16 cellular contexts compared by ENCODE assay signal in genomic region chr12:45214071-45214470, GRCh38. TPM values are rescaled to one million over a fixed set of nuclear protein-coding genes. Genes with fewer than 3 reads are reported as not detected.
DNase-seq lines count a peak whose midpoint lies in the region; ATAC-seq, FAIRE-seq and TF ChIP-seq lines count a peak whose summit lies in the region.
"Had no signal": no experiment of that assay in that cellular context is flagged by ENCODE, and none has a peak within 500 bp of the region (broad histone marks: within the 10 kb centered on the region; RNA-seq: fewer than 3 reads in every experiment).

No MANE protein-coding gene starts in this region.

- no peak for TF ChIP-seq EP300 in A549 (IDR thresholded peaks at IDR 0.05)

- CTCF ChIA-PET in A549 (lab: Yijun Ruan, JAX), result interaction anchor here (0.7 to 5.2 kb wide), 7 partner anchors 14 to 738 kb away, joined by 3 to 31 read pairs (median 16); no protein-coding TSS in a partner anchor

- H3K9me3 Mint-ChIP-seq in mesothelial cell of epicardium, result no peaks in the 10 kb centered on the region

- no peaks in the 10 kb centered on the region for H4K20me1 ChIP-seq in DOHH2 (ENCODE audit: control insufficient read depth, insufficient read depth, low read depth, low read length)

- H3K36me3 ChIP-seq in DOHH2 (ENCODE audit: control insufficient read depth, low read length) (peaks cover 8% of the 10 kb centered on the region; the same call in 1 of the 2 replicates), vagina (no peaks in the 10 kb centered on the region)
- H3K36me3 ChIP-seq: SJCRH30 had no signal

- H3K79me2 ChIP-seq in DOHH2 (ENCODE audit: control insufficient read depth, low read length), result peaks cover 37% of the 10 kb centered on the region

- no peak overlapping the region for H3K4me3 Mint-ChIP-seq in T-helper 17 cell
- no peak overlapping the region for H3K4me3 Mint-ChIP-seq in mesothelial cell of epicardium

- POLR2A ChIA-PET in A549 (lab: Yijun Ruan, JAX), result interaction anchor here (3.5 to 3.6 kb wide), 2 partner anchors 19 to 514 kb away, joined by 25 to 40 read pairs; partner anchors contain the start of gene ARID2

- H3K4me1 ChIP-seq in A549 (peaks cover 23% of the 10 kb centered on the region), DOHH2 (ENCODE audit: control insufficient read depth, low read length) (peaks cover 27% of the 10 kb centered on the region), vagina (peaks cover 15% of the 10 kb centered on the region)

- intact Hi-C loops in vagina (cut with DNase I), result loop anchor here (10.0 kb wide), 2 partner anchors 61 to 171 kb away; no protein-coding TSS in a partner anchor

- H3K36me3 Mint-ChIP-seq in T-helper 17 cell (ENCODE audit: low read depth), result peaks cover 5% of the 10 kb centered on the region
- no peaks in the 10 kb centered on the region for H3K36me3 Mint-ChIP-seq in mesothelial cell of epicardium

- H3K9me3 ChIP-seq in A549 (no peaks in the 10 kb centered on the region), DOHH2 (ENCODE audit: control insufficient read depth, insufficient read depth, low read length) (no peaks in the 10 kb centered on the region), T-helper 17 cell (ENCODE audit: control insufficient read depth, low read length, poor library complexity, severe bottlenecking) (no peaks in the 10 kb centered on the region), vagina (no peaks in the 10 kb centered on the region)
- H3K9me3 ChIP-seq: SJCRH30, testis had no signal

- peaks cover 7% of the 10 kb centered on the region for H3F3A ChIP-seq in DOHH2 (ENCODE audit: control insufficient read depth, insufficient read depth)

- no peaks in the 10 kb centered on the region for H3K27me3 Mint-ChIP-seq in T-helper 17 cell
- no peaks in the 10 kb centered on the region for H3K27me3 Mint-ChIP-seq in mesothelial cell of epicardium (ENCODE audit: low read depth)

- H3K27ac Mint-ChIP-seq in T-helper 17 cell (peak overlapping the region; percentile 97), mesothelial cell of epicardium (peak overlapping the region; percentile 10)

- no peak for TF ChIP-seq POLR2A in A549 (IDR thresholded peaks at IDR 0.05; ENCODE audit: low read length)
- no peak for TF ChIP-seq POLR2A in vagina (IDR thresholded peaks at IDR 0.05)

- ATAC-seq in A549 (no peak), T-helper 17 cell (no peak)
- ATAC-seq: left colon had no signal

- peak; percentile 46 for FAIRE-seq in A549 (lab: Jason Lieb, UNC)

- no peaks in the 10 kb centered on the region; the same call in 1 of the 2 replicates for H3K27me3 ChIP-seq in DOHH2 (ENCODE audit: control insufficient read depth, low read length)
- H3K27me3 ChIP-seq in vagina, result no peaks in the 10 kb centered on the region
- H3K27me3 ChIP-seq: SJCRH30, testis had no signal

- H3K4me1 Mint-ChIP-seq in T-helper 17 cell, result peaks cover 29% of the 10 kb centered on the region
- peaks cover 27% of the 10 kb centered on the region for H3K4me1 Mint-ChIP-seq in mesothelial cell of epicardium

- TF ChIP-seq RAD21 in A549 (conservative IDR thresholded peaks at IDR 0.05 in 1 of 2, IDR thresholded peaks at IDR 0.05 in 1 of 2), result no peak

- H3K4me3 ChIP-seq in A549 (no peak overlapping the region), DOHH2 (ENCODE audit: low read length) (no peak overlapping the region), vagina (no peak overlapping the region)

- H3K4me2 ChIP-seq in A549, result peak overlapping the region; percentile 84
- H3K4me2 ChIP-seq in DOHH2 (ENCODE audit: low read length), result peak overlapping the region; percentile 91; the same call in 1 of the 2 replicates

- no peaks in the 10 kb centered on the region; the same call in 1 of the 2 replicates for H3K9me2 ChIP-seq in DOHH2 (replicated peaks; ENCODE audit: control insufficient read depth, low read length)

- DNase-seq in A549 (ENCODE audit: low read depth in 1 of 2, low spot score in 1 of 2) (no peak), T-helper 17 cell (no peak), mesothelial cell of epicardium (ENCODE audit: low spot score in 2 of 2, unreplicated experiment in 2 of 2) (no peak), medulla oblongata (ENCODE audit: extremely low spot score) (no peak), vagina (ENCODE audit: extremely low spot score in 2 of 2) (no peak), NCI-H2171 (lab: John Stamatoyannopoulos, UW) (no peak), RPMI8226 (no peak)
- DNase-seq: DMS79 treated with DMSO at 0.1 percent for 48 hours; effector CD4-positive, alpha-beta T cell; hypothalamus; left colon; NCI-H2171 treated with DMSO at 0.1 percent for 48 hours; retina had no signal

- H3K27ac ChIP-seq in A549 (peak overlapping the region; percentile 21 to 95; a peak in 1 of 6 replicates), DOHH2 (ENCODE audit: low read depth, low read length) (no peak overlapping the region), vagina (no peak overlapping the region)

- TF ChIP-seq CTCF in A549 (IDR thresholded peaks at IDR 0.05) (no peak), DOHH2 (IDR thresholded peaks at IDR 0.05; ENCODE audit: low read depth, low read length, poor library complexity, severe bottlenecking) (no peak), mesothelial cell of epicardium (IDR thresholded peaks at IDR 0.05; ENCODE audit: unreplicated experiment) (no peak), vagina (IDR thresholded peaks at IDR 0.05) (no peak)

TF ChIP-seq in A549, 52 proteins besides CTCF, POLR2A, EP300 and RAD21:
- TF ChIP-seq USF2 (IDR thresholded peaks at IDR 0.05), result no peak
- no peak for TF ChIP-seq EHMT2 (IDR thresholded peaks at IDR 0.05; ENCODE audit: low read depth)
- TF ChIP-seq JUN (IDR thresholded peaks at IDR 0.05), result no peak
- no peak for TF ChIP-seq HES2 (IDR thresholded peaks at IDR 0.05)
- TF ChIP-seq FOSB (CRISPR knock-in tag; IDR thresholded peaks at IDR 0.05), result no peak
- TF ChIP-seq RNF2 (IDR thresholded peaks at IDR 0.05; ENCODE audit: borderline replicate concordance, low read depth), result no peak

RNA-seq across cellular contexts. Expression of gene ANO6, which starts 1.8 kb away (rescaled TPM):
- polyA plus RNA-seq in A549 (2011; rRNA removed) (80.0 and 85.4 TPM in 2 replicates), A549 (2017; fragmentation: RNase III; extraction: RNeasy Plus Mini Kit Qiagen cat#74134 plus additional on column Dnase treatment) (39.5 to 48.3 TPM (median 41.7 TPM) in 3 replicates)
- polyA plus RNA-seq in A549 (2012; cell fraction: cytosol; rRNA removed), result 17.1 and 21.2 TPM in 2 replicates
- polyA plus RNA-seq in A549 (2012; cell fraction: nucleus; rRNA removed), result 11.7 and 18.0 TPM in 2 replicates
- polyA minus RNA-seq in A549 (2011; rRNA and poly(A)+ RNA removed), result 61.3 and 62.3 TPM in 2 replicates
- total RNA-seq in T-helper 17 cell (10 to 100 TPM; 32.2 to 69.5 TPM), mesothelial cell of epicardium (40.1 to 41.1 TPM (median 40.9 TPM) in 3 replicates), vagina (48.4 TPM)

Comparison
In these comparisons a context has a peak if more than half of its experiments do, and no peak if none do; other contexts are left out.
1. H3K27ac ChIP-seq: peak in A549 (2 of 2); none in DOHH2 (single experiment) and vagina (single experiment).